ENCODE assay signal across 7 cellular contexts in the genomic region with DNA sequence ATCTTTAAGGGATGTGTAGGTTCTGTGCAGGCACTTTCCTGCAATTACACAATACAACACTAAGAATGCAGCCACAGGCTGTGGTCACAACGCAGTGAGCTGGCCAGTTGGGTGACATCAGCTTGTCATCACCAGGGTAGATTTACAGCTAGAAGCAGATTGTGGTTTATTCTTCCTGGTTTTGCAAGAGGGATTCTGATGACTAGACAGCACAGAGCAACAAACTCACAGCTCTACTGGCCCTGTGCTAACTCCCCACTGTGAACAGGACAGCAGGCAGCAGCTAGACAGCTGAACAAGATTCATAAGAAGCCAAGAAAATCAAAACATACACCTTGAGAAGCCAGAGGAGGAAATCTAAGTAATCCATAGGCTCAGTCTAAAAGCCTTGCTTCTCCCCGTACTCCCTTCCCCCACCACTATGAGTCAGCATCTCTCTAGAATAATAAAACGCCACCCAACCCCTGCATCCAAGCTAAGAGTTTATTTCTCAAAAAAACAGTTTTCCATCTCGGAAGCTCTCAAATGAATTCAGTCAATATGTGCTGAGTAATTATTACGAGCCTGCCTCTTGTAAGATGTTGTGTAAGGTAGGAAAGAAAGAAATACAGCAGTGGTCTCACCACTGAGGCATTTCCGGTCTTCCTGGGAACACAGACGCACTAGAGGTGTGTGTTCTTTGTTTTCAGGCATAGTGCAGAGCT.
A peak's percentile ranks its signal among the peaks of the same experiment; 100 is the strongest.
DNase-seq lines count a peak whose midpoint lies in the region; ATAC-seq and TF ChIP-seq lines count a peak whose summit lies in the region.

No MANE protein-coding gene starts in this region.

- 21 to 41% (median 40%) methylated on average over 7 of the region's 7 CpGs for WGBS in adrenal gland, 4 donors

- no peaks in the 10 kb centered on the region for H3K9me2 ChIP-seq in HCT116 (ENCODE audit: insufficient read depth)

- peak; percentile 14 for DNase-seq in GM06990 (ENCODE audit: extremely low read depth, insufficient read length)
- peak; percentile 94 for DNase-seq in HCT116 (ENCODE audit: low read depth, low spot score)
- DNase-seq in NCI-H2107 treated with DMSO at 0.1 percent for 48 hours (lab: John Stamatoyannopoulos, UW; ENCODE audit: unreplicated experiment), result peak; percentile 89
- DNase-seq in adrenal gland, result peak; percentile 57 to 91 (median 84)
- peak; percentile 74 for DNase-seq in left ventricle myocardium superior
- DNase-seq in pulmonary artery endothelial cell (ENCODE audit: low read depth, low spot score), result peak; percentile 78

- peaks cover 1% of the 10 kb centered on the region; the same call in 1 of the 2 replicates for H3K36me3 ChIP-seq in GM06990 (ENCODE audit: control insufficient read depth, insufficient read depth, low read length)
- H3K36me3 ChIP-seq in HCT116 (ENCODE audit: control insufficient read depth in 1 of 2, insufficient read depth in 2 of 2, low read length in 2 of 2), result no peaks in the 10 kb centered on the region
- H3K36me3 ChIP-seq in adrenal gland (replicated peaks in 1 of 2), result no peaks in the 10 kb centered on the region

- TF ChIP-seq RAD21 in HCT116 (IDR thresholded peaks at IDR 0.05; ENCODE audit: low read depth), result no peak; the same call in none of the 2 replicates

- H3K27me3 ChIP-seq in GM06990 (replicated peaks; ENCODE audit: control insufficient read depth, insufficient read depth, low read length) (no peaks in the 10 kb centered on the region), HCT116 (ENCODE audit: insufficient read depth, low read length) (no peaks in the 10 kb centered on the region), adrenal gland (no peaks in the 10 kb centered on the region)

- no TSS peak for BruUV-seq in HCT116 (replicated peaks; lab: Mats Ljungman, UMichigan)

- H3K4me3 ChIP-seq in GM06990 (replicated peaks; ENCODE audit: low read depth, low read length) (no peak overlapping the region), HCT116 (replicated peaks in 1 of 2; ENCODE audit: low read depth in 1 of 2, low read length in 2 of 2) (peak overlapping the region; percentile 30 to 54), adrenal gland (no peak overlapping the region)

- H3K4me1 ChIP-seq in HCT116 (ENCODE audit: control insufficient read depth in 1 of 2, insufficient read depth in 2 of 2, low read length in 2 of 2), result peaks cover 30 to 38% of the 10 kb centered on the region in 2 experiments
- H3K4me1 ChIP-seq in adrenal gland (replicated peaks in 1 of 2), result peaks cover 0 to 23% of the 10 kb centered on the region in 2 donors

- H3K9me3 ChIP-seq in HCT116 (ENCODE audit: control insufficient read depth in 1 of 2, insufficient read depth in 1 of 2, low read depth in 1 of 2, low read length in 2 of 2) (no peaks in the 10 kb centered on the region), adrenal gland (replicated peaks in 1 of 3) (no peaks in the 10 kb centered on the region)

- intact Hi-C loops in HCT116 (cut with micrococcal nuclease), result loop anchor here (5.0 kb wide), 1 partner anchor 481 kb away; a partner anchor contains a TSS
- intact Hi-C loops in adrenal gland (cut with DNase I), result no loop called here
- intact Hi-C loops in left ventricle myocardium superior (cut with micrococcal nuclease), result no loop called here

- ATAC-seq in HCT116, result peak; percentile 89
- peak; percentile 96 for ATAC-seq in left ventricle myocardium superior
- no peak for ATAC-seq in GM18873 (IDR thresholded peaks at IDR 0.05; ENCODE audit: low FRiP score, unreplicated experiment)

- H4K20me1 ChIP-seq in HCT116 (ENCODE audit: insufficient read depth), result no peaks in the 10 kb centered on the region

- no peak overlapping the region for H2AFZ ChIP-seq in HCT116 (ENCODE audit: low read depth, low read length, poor library complexity, severe bottlenecking)

- peak overlapping the region; percentile 66 for H3K9ac ChIP-seq in HCT116 (ENCODE audit: low read length)

- RAD21 ChIA-PET in HCT116 (lab: Charles Lee; ENCODE audit: low non-redundant PET in 1 of 2, low total read pairs in 2 of 2, uncharacterized antibody in 2 of 2, unreplicated experiment in 2 of 2), result no interaction called here

- TF ChIP-seq POLR2A in HCT116 (IDR thresholded peaks at IDR 0.05; ENCODE audit: borderline replicate concordance, extremely low read depth, insufficient read depth, insufficient read length) (no peak), adrenal gland (IDR thresholded peaks at IDR 0.05) (no peak)

- POLR2A ChIA-PET in HCT116 (lab: Charles Lee), result interaction anchor here (0.6 to 1.3 kb wide), 3 partner anchors 13 to 244 kb away, joined by 3 read pairs; no protein-coding TSS in a partner anchor

- H3K4me2 ChIP-seq in HCT116 (ENCODE audit: low read length), result peak overlapping the region; percentile 88

- H3K27ac ChIP-seq in HCT116 (ENCODE audit: low read depth, low read length) (peak overlapping the region; percentile 87), adrenal gland (peak overlapping the region in 4 of 5 donors; percentile 3 to 74 (median 48))

- TF ChIP-seq CTCF in GM06990 (IDR thresholded peaks at IDR 0.05; ENCODE audit: insufficient read depth, low read length, poor library complexity, severe bottlenecking) (no peak), HCT116 (IDR thresholded peaks at IDR 0.05 in 2 of 3, conservative IDR thresholded peaks at IDR 0.05 in 1 of 3; ENCODE audit: borderline replicate concordance in 1 of 3, insufficient read depth in 1 of 3, low read depth in 2 of 3, low read length in 2 of 3) (no peak), adrenal gland (IDR thresholded peaks at IDR 0.05) (no peak)

- no peaks in the 10 kb centered on the region for H3K79me2 ChIP-seq in HCT116 (ENCODE audit: insufficient read depth, low read length)

- CTCF ChIA-PET in HCT116 (lab: Charles Lee), result no interaction called here

TF ChIP-seq in HCT116, 20 proteins besides CTCF, POLR2A, EP300 and RAD21 (continues in another document):
- TF ChIP-seq EGR1 (IDR thresholded peaks at IDR 0.05; ENCODE audit: low read depth) (0 out of 2 replicates have a peak, but pooled peaks have one; percentile 24), ZNF274 (IDR thresholded peaks at IDR 0.05; ENCODE audit: low read depth, low read length) (no peak), CBX3 (IDR thresholded peaks at IDR 0.05; ENCODE audit: low read depth) (peak; percentile 98), ELF1 (IDR thresholded peaks at IDR 0.05; ENCODE audit: borderline replicate concordance, low read depth) (peak; percentile 25; the same call in 1 of the 2 replicates), FOSL1 (IDR thresholded peaks at IDR 0.05; ENCODE audit: low read depth) (peak; percentile 80), ZFX (IDR thresholded peaks at IDR 0.05) (no peak), SRF (IDR thresholded peaks at IDR 0.05; ENCODE audit: low read depth) (peak; percentile 68), YY1 (IDR thresholded peaks at IDR 0.05; ENCODE audit: extremely low read depth, insufficient replicate concordance, low read depth, low read length) (peak; percentile 5), EZH2phosphoT487 (IDR thresholded peaks at IDR 0.05; ENCODE audit: borderline replicate concordance) (no peak), CEBPB (IDR thresholded peaks at IDR 0.05; ENCODE audit: low read depth) (peak; percentile 99), POLR2AphosphoS5 (IDR thresholded peaks at IDR 0.05; ENCODE audit: low read depth, low read length) (peak; percentile 61)
- TF ChIP-seq, protein P1, sequence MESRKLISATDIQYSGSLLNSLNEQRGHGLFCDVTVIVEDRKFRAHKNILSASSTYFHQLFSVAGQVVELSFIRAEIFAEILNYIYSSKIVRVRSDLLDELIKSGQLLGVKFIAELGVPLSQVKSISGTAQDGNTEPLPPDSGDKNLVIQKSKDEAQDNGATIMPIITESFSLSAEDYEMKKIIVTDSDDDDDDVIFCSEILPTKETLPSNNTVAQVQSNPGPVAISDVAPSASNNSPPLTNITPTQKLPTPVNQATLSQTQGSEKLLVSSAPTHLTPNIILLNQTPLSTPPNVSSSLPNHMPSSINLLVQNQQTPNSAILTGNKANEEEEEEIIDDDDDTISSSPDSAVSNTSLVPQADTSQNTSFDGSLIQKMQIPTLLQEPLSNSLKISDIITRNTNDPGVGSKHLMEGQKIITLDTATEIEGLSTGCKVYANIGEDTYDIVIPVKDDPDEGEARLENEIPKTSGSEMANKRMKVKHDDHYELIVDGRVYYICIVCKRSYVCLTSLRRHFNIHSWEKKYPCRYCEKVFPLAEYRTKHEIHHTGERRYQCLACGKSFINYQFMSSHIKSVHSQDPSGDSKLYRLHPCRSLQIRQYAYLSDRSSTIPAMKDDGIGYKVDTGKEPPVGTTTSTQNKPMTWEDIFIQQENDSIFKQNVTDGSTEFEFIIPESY (IDR thresholded peaks at IDR 0.05; ENCODE audit: extremely low read depth, insufficient replicate concordance, low read length), result no peak
- TF ChIP-seq, protein P2, sequence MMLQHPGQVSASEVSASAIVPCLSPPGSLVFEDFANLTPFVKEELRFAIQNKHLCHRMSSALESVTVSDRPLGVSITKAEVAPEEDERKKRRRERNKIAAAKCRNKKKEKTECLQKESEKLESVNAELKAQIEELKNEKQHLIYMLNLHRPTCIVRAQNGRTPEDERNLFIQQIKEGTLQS (IDR thresholded peaks at IDR 0.05), result peak; percentile 88
- TF ChIP-seq, protein P3, sequence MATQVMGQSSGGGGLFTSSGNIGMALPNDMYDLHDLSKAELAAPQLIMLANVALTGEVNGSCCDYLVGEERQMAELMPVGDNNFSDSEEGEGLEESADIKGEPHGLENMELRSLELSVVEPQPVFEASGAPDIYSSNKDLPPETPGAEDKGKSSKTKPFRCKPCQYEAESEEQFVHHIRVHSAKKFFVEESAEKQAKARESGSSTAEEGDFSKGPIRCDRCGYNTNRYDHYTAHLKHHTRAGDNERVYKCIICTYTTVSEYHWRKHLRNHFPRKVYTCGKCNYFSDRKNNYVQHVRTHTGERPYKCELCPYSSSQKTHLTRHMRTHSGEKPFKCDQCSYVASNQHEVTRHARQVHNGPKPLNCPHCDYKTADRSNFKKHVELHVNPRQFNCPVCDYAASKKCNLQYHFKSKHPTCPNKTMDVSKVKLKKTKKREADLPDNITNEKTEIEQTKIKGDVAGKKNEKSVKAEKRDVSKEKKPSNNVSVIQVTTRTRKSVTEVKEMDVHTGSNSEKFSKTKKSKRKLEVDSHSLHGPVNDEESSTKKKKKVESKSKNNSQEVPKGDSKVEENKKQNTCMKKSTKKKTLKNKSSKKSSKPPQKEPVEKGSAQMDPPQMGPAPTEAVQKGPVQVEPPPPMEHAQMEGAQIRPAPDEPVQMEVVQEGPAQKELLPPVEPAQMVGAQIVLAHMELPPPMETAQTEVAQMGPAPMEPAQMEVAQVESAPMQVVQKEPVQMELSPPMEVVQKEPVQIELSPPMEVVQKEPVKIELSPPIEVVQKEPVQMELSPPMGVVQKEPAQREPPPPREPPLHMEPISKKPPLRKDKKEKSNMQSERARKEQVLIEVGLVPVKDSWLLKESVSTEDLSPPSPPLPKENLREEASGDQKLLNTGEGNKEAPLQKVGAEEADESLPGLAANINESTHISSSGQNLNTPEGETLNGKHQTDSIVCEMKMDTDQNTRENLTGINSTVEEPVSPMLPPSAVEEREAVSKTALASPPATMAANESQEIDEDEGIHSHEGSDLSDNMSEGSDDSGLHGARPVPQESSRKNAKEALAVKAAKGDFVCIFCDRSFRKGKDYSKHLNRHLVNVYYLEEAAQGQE (IDR thresholded peaks at IDR 0.05; ENCODE audit: low read depth), result no peak

Comparison
In these comparisons a context has a peak if more than half of its experiments do, and no peak if none do; other contexts are left out.
1. DNase-seq: peak in every context shown above with its lines; median percentile 94 in HCT116; 89 in NCI-H2107 treated with DMSO at 0.1 percent for 48 hours; 84 in adrenal gland; 78 in pulmonary artery endothelial cell; 74 in left ventricle myocardium superior; 14 in GM06990.
2. H3K4me3 ChIP-seq: peak in HCT116 (2 of 2); none in GM06990 (single experiment) and adrenal gland (0 of 4).